ENCODE assay signal across 8 cellular contexts in genomic region chr1:3746389-3746783, GRCh38. TPM values are rescaled to one million over a fixed set of nuclear protein-coding genes. Genes with fewer than 3 reads are reported as not detected.
DNase-seq lines count a peak whose midpoint lies in the region; ATAC-seq and TF ChIP-seq lines count a peak whose summit lies in the region.

No MANE protein-coding gene starts in this region.

- H3K27me3 ChIP-seq in SJSA1 (replicated peaks) = peaks cover 8% of the 10 kb centered on the region; the same call in 1 of the 2 replicates

- no peak for ATAC-seq in GM19467 (IDR thresholded peaks at IDR 0.05; ENCODE audit: unreplicated experiment)
- no peak for ATAC-seq in HG03045 (IDR thresholded peaks at IDR 0.05; ENCODE audit: unreplicated experiment)

- TF ChIP-seq CTCF in GM12865 (IDR thresholded peaks at IDR 0.05; ENCODE audit: insufficient read depth, low read depth, low read length, missing control alignments) = no peak
- TF ChIP-seq CTCF in fibroblast of mammary gland (conservative IDR thresholded peaks at IDR 0.05; ENCODE audit: control insufficient read depth, insufficient read depth, low read depth, low read length) = no peak
- no peak for TF ChIP-seq CTCF in progenitor cell of endocrine pancreas (IDR thresholded peaks at IDR 0.05; ENCODE audit: unreplicated experiment)

- H3K36me3 ChIP-seq in SJSA1 = peaks cover 4% of the 10 kb centered on the region; the same call in 1 of the 2 replicates

- H3K9me3 Mint-ChIP-seq in progenitor cell of endocrine pancreas (ENCODE audit: low read depth) = no peaks in the 10 kb centered on the region

- peak overlapping the region; percentile 87 for H3K4me3 Mint-ChIP-seq in progenitor cell of endocrine pancreas (ENCODE audit: low read depth)

- no peak overlapping the region for H3K27ac ChIP-seq in SJSA1

- H3K36me3 Mint-ChIP-seq in progenitor cell of endocrine pancreas (ENCODE audit: insufficient read depth) = peaks cover 6% of the 10 kb centered on the region

- peaks cover 19% of the 10 kb centered on the region for H3K27me3 Mint-ChIP-seq in progenitor cell of endocrine pancreas

- H3K4me1 ChIP-seq in SJSA1 (replicated peaks) = peaks cover 11% of the 10 kb centered on the region

- H3K4me3 ChIP-seq in GM12865 (ENCODE audit: low read depth, low read length) = peak overlapping the region; percentile 67
- peak overlapping the region; percentile 56 for H3K4me3 ChIP-seq in SJSA1
- peak overlapping the region; percentile 64 for H3K4me3 ChIP-seq in fibroblast of mammary gland (ENCODE audit: control insufficient read depth, low read depth, low read length)

- DNase-seq in GM12865 (ENCODE audit: low read depth) = no peak
- no peak for DNase-seq in SJSA1 (ENCODE audit: low read depth in 1 of 2, low spot score in 2 of 2)
- peak; percentile 6 for DNase-seq in fibroblast of mammary gland (ENCODE audit: low read depth)
- no peak for DNase-seq in progenitor cell of endocrine pancreas (ENCODE audit: low spot score, unreplicated experiment)
- no peak for DNase-seq in stimulated activated naive CD4-positive, alpha-beta T cell treated with Interleukin-2 at 50 U/mL for 16 hours (lab: John Stamatoyannopoulos, UW)
- DNase-seq in activated CD8-positive, alpha-beta memory T cell treated with anti-CD3 and anti-CD28 coated beads, Interleukin-2, amount 50 U/mL, for 4 hours = no peak

- no peaks in the 10 kb centered on the region for H3K9me3 ChIP-seq in SJSA1 (replicated peaks)

- H3K27ac Mint-ChIP-seq in progenitor cell of endocrine pancreas = no peak overlapping the region

- H3K4me1 Mint-ChIP-seq in progenitor cell of endocrine pancreas (ENCODE audit: low read depth) = peaks cover 21% of the 10 kb centered on the region

RNA-seq across cellular contexts. Expression of gene CCDC27, which starts 5.9 kb away (rescaled TPM):
- not detected in 2 replicates for total RNA-seq in SJSA1 (2014; rRNA removed; shearing (Covaris generic))
- total RNA-seq in progenitor cell of endocrine pancreas = not detected in 2 replicates

RNA-seq across cellular contexts. Expression of gene SMIM1, which starts 26.2 kb away (rescaled TPM):
- total RNA-seq in SJSA1 (2014; rRNA removed; shearing (Covaris generic)) = not detected in 2 replicates
- total RNA-seq in progenitor cell of endocrine pancreas = 10.8 and 12.0 TPM in 2 replicates

RNA-seq across cellular contexts. Expression of gene LRRC47, which starts 49.9 kb away (rescaled TPM):
- 46.4 and 70.8 TPM in 2 replicates for total RNA-seq in SJSA1 (2014; rRNA removed; shearing (Covaris generic))
- 54.9 and 57.0 TPM in 2 replicates for total RNA-seq in progenitor cell of endocrine pancreas

Comparison
In these comparisons a context has a peak if more than half of its experiments do, and no peak if none do; other contexts are left out.
1. RNA of gene SMIM1, which starts 26.2 kb away (total RNA-seq): 10.8 to 12.0 TPM in progenitor cell of endocrine pancreas; not detected in SJSA1; every median in the first group is over 10 times any median in the second.
2. Peak in every context shown above with its lines, with median percentiles within 50 percentile points of each other: H3K4me3 ChIP-seq.